8 cellular contexts compared by ENCODE assay signal in genomic region chr12:124053855-124054254, GRCh38.
DNase-seq lines count a peak whose midpoint lies in the region; ATAC-seq and TF ChIP-seq lines count a peak whose summit lies in the region.

No MANE protein-coding gene starts in this region.

- H3K27me3 Mint-ChIP-seq in natural killer cell (ENCODE audit: low read depth in 2 of 2) = peaks cover 3 to 7% of the 10 kb centered on the region in 2 donors

- H3K27ac ChIP-seq in C4-2B (no peak overlapping the region), hepatocyte (peak overlapping the region; percentile 48)

- no peaks in the 10 kb centered on the region for H3K9me2 ChIP-seq in hepatocyte (replicated peaks; ENCODE audit: insufficient read depth)

- H3K27me3 ChIP-seq in hepatocyte = no peaks in the 10 kb centered on the region

- H3K4me1 ChIP-seq in hepatocyte (ENCODE audit: insufficient read depth) = peaks cover 8% of the 10 kb centered on the region

- no peaks in the 10 kb centered on the region for H3K9me3 Mint-ChIP-seq in natural killer cell

- no peaks in the 10 kb centered on the region for H3K36me3 Mint-ChIP-seq in natural killer cell

- no peak overlapping the region for H3K27ac Mint-ChIP-seq in natural killer cell

- peak overlapping the region; percentile 4 for H3K4me2 ChIP-seq in hepatocyte

- H3K4me1 Mint-ChIP-seq in natural killer cell = no peaks in the 10 kb centered on the region

- TF ChIP-seq CTCF in C4-2B (conservative IDR thresholded peaks at IDR 0.05) (peak; percentile 48), LNCAP (IDR thresholded peaks at IDR 0.05) (peak; percentile 38; the same call in 1 of the 2 replicates), hepatocyte (IDR thresholded peaks at IDR 0.05; ENCODE audit: poor library complexity) (peak; percentile 86), natural killer cell (IDR thresholded peaks at IDR 0.05) (no peak)

- no peak overlapping the region for H3K4me3 Mint-ChIP-seq in natural killer cell

- no peaks in the 10 kb centered on the region for H3K79me2 ChIP-seq in hepatocyte

- no peaks in the 10 kb centered on the region for H4K20me1 ChIP-seq in hepatocyte (ENCODE audit: insufficient read depth, poor library complexity, severe bottlenecking)

- no peak overlapping the region for H3K4me3 ChIP-seq in hepatocyte

- H2AFZ ChIP-seq in hepatocyte = peak overlapping the region; percentile 14

- no peaks in the 10 kb centered on the region for H3K36me3 ChIP-seq in hepatocyte (replicated peaks; ENCODE audit: insufficient read depth, low read depth)

- DNase-seq in amniotic epithelial cell (ENCODE audit: low read depth) = peak; percentile 81
- DNase-seq in hepatocyte (ENCODE audit: low spot score) = peak; percentile 87
- DNase-seq in smooth muscle cell of the brain vasculature (ENCODE audit: low read depth, low spot score) = peak; percentile 43
- DNase-seq in activated gamma-delta T cell (lab: John Stamatoyannopoulos, UW) = no peak
- DNase-seq in natural killer cell = no peak

- ATAC-seq in GM21367 (IDR thresholded peaks at IDR 0.05; ENCODE audit: unreplicated experiment) (no peak), natural killer cell (no peak)

- intact Hi-C loops in natural killer cell (cut with micrococcal nuclease) = no loop called here

- 10% methylated on average over 11 of the region's 11 CpGs for WGBS in hepatocyte (ENCODE audit: low lambda C conversion rate, missing lambda C conversion rate)

- no peaks in the 10 kb centered on the region for H3K9me3 ChIP-seq in hepatocyte (ENCODE audit: low read depth)

Comparison
In these comparisons a context has a peak if more than half of its experiments do, and no peak if none do; other contexts are left out.
1. DNase-seq: peak in amniotic epithelial cell (single experiment), hepatocyte (single experiment) and smooth muscle cell of the brain vasculature (single experiment); none in activated gamma-delta T cell (single experiment) and natural killer cell (single experiment).